ENCODE assay signal across 13 cellular contexts in the genomic region with DNA sequence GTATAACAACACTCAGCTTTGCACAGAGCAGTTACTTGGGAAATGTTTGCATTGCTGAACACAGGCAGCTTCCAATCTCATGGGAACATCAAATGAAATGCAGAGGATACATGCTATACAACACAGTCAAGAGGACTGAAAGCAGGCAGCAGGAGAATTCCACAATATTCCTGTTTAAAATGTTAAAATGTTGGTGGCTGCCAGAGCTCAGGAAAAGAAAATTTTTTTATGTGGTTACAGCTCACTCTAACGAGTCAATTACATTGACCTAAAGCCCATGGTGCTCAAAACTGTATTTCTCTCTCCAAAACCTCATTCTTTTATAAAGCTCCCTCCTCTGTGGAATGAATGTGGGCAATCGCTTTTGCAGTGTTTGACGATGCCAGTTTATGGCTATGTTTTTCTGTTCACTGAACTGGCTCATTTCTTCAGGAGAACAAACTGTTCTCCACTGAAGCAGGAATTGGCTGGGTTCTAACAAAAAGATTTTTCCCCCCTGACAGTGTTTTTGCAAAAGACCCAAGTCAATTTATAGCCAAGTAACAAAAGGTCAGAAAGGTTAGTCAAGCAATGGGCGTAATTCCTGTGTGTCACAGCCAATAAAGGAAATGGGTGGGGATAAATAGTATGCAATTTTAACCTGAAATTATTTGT.
DNase-seq lines count a peak whose midpoint lies in the region; ATAC-seq, FAIRE-seq and TF ChIP-seq lines count a peak whose summit lies in the region.
"Had no signal": no experiment of that assay in that cellular context is flagged by ENCODE, and none has a peak within 500 bp of the region (broad histone marks: within the 10 kb centered on the region; RNA-seq: fewer than 3 reads in every experiment).

No MANE protein-coding gene starts in this region.

- H3K4me2 ChIP-seq in GM23248 (ENCODE audit: unreplicated experiment): peak overlapping the region; percentile 69

- H3F3A ChIP-seq in GM23248 (ENCODE audit: insufficient read depth): peaks cover 59% of the 10 kb centered on the region

- intact Hi-C loops in sigmoid colon (cut with DNase I): loop anchor here (1.0 to 5.0 kb wide), 2 partner anchors 69 to 89 kb away; a partner anchor contains a TSS

- no peak for DNase-seq in GM23248
- DNase-seq in cerebellum (ENCODE audit: low spot score): peak; percentile 47
- DNase-seq in sigmoid colon: no peak
- no peak for DNase-seq in D721Med (ENCODE audit: insufficient read length, low spot score)
- no peak for DNase-seq in activated CD4-positive, alpha-beta T cell treated with anti-CD3 and anti-CD28 coated beads for 1 hour
- DNase-seq: activated T-cell treated with anti-CD3 and anti-CD28 coated beads, Interleukin-2, amount 50 U/mL, for 24 hours; COR-L47; NCI-H1092; stimulated activated CD4-positive, alpha-beta T cell treated with anti-CD3 and anti-CD28 coated beads, Interleukin-4, amount 100 ng/mL, for 4 hours had no signal

- 0 to 3% methylated on average over 4 of the region's 4 CpGs for WGBS in GM23248 (ENCODE audit: low coverage in 1 of 2, low lambda C conversion rate in 2 of 2, missing lambda C conversion rate in 2 of 2), 2 experiments
- WGBS in sigmoid colon, 2 donors: 13 to 36% methylated on average over 4 of the region's 4 CpGs

- H3K79me2 ChIP-seq in GM23248 (ENCODE audit: insufficient read depth): peaks cover 87% of the 10 kb centered on the region

- TF ChIP-seq EP300 in sigmoid colon (IDR thresholded peaks at IDR 0.05): peak; percentile 68 to 95 (median 89)

- H3K36me3 ChIP-seq in GM23248 (ENCODE audit: low read depth): no peaks in the 10 kb centered on the region
- no peaks in the 10 kb centered on the region for H3K36me3 ChIP-seq in sigmoid colon

- H3K9ac ChIP-seq in GM23248: peak overlapping the region; percentile 58

- H3K4me1 ChIP-seq in GM23248 (ENCODE audit: insufficient read depth) (peaks cover 40% of the 10 kb centered on the region), sigmoid colon (peaks cover 0 to 77% (median 74%) of the 10 kb centered on the region in 4 donors)

- H3K9me3 ChIP-seq in GM23248 (ENCODE audit: low read depth) (no peaks in the 10 kb centered on the region), sigmoid colon (no peaks in the 10 kb centered on the region)

- H3K4me3 ChIP-seq in GM23248 (peak overlapping the region; percentile 65), sigmoid colon (no peak overlapping the region)
- H3K4me3 ChIP-seq: SK-N-MC had no signal

- in situ Hi-C loops in GM23248 (cut with MboI): no loop called here

- H4K20me1 ChIP-seq in GM23248 (ENCODE audit: insufficient read depth): no peaks in the 10 kb centered on the region

- H3K27ac ChIP-seq in GM23248: peak overlapping the region; percentile 82
- peak overlapping the region; percentile 85 for H3K27ac ChIP-seq in layer of hippocampus (ENCODE audit: low read depth, low read length)
- H3K27ac ChIP-seq in sigmoid colon: peak overlapping the region; percentile 85 to 93 (median 91)
- H3K27ac ChIP-seq: SK-N-MC had no signal

- H3K9me2 ChIP-seq in GM23248 (ENCODE audit: insufficient read depth): no peaks in the 10 kb centered on the region

- TF ChIP-seq CTCF in sigmoid colon (IDR thresholded peaks at IDR 0.05) (no peak), D721Med (IDR thresholded peaks at IDR 0.05; ENCODE audit: insufficient read depth, missing control alignments) (no peak)

- ATAC-seq in HG03469 (IDR thresholded peaks at IDR 0.05; ENCODE audit: unreplicated experiment) (no peak), GM19452 (IDR thresholded peaks at IDR 0.05; ENCODE audit: unreplicated experiment) (no peak)

- TF ChIP-seq POLR2A in sigmoid colon (IDR thresholded peaks at IDR 0.05): no peak

- H2AFZ ChIP-seq in GM23248: no peak overlapping the region

- no peak for FAIRE-seq in D721Med (lab: Jason Lieb, UNC)

- H3K27me3 ChIP-seq in GM23248 (replicated peaks; ENCODE audit: insufficient read depth) (no peaks in the 10 kb centered on the region), layer of hippocampus (ENCODE audit: control insufficient read depth, insufficient read depth, low read length) (no peaks in the 10 kb centered on the region), sigmoid colon (no peaks in the 10 kb centered on the region)
